In the genomic region with DNA sequence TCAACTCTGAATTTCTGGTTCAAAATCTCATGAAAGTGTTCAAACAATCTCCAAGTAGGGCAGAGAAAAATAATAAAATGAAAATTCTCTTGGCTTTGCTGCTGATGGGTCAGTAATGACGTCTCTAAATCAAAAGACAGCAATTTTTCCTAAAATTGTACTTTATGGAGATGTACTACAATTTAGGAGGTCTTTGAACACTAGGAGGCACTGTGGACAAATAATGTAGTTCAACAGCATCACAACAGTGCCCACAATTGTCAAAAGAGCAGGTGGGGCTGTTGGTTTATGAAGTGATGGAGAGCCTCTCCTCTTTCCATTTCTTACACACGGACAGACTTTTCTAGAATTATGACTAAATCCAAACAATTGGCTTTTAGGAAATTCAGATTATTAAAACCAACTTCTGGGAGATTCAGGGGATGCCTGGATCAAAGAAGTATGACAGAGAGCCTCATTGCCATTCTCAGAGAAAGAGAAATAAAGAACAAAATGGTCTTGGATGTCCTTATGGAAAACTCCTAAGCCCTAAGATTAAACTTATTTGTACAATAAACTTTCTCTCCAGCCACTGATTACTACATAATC, we compare ENCODE assay signal across 8 cellular contexts. TPM values are rescaled to one million over a fixed set of nuclear protein-coding genes. Genes with fewer than 3 reads are reported as not detected.
DNase-seq lines count a peak whose midpoint lies in the region; ATAC-seq and TF ChIP-seq lines count a peak whose summit lies in the region.

No MANE protein-coding gene starts in this region.

- CTCF ChIA-PET in HEK293T (lab: Yijun Ruan, JAX): no interaction called here
- CTCF ChIA-PET in activated naive CD4-positive, alpha-beta T cell treated with anti-CD3 and anti-CD28 coated beads, Interleukin-2, amount 10 ng/mL, durations not matched to agents 7 days and 5 days (lab: Charles Lee): interaction anchor here (0.8 to 3.8 kb wide), 4 partner anchors 42 to 143 kb away, joined by 3 to 22 read pairs (median 4); no protein-coding TSS in a partner anchor

- H3K9me3 Mint-ChIP-seq in activated naive CD4-positive, alpha-beta T cell treated with anti-CD3 and anti-CD28 coated beads, Interleukin-2, amount 10 ng/mL, durations not matched to agents 7 days and 5 days: no peaks in the 10 kb centered on the region

- DNase-seq in DMS114 treated with DMSO at 0.1 percent for 48 hours (lab: John Stamatoyannopoulos, UW; ENCODE audit: unreplicated experiment) (peak; percentile 48), HEK293T (ENCODE audit: extremely low spot score) (peak; percentile 62), NCI-H510A treated with DMSO at 0.1 percent for 48 hours (lab: John Stamatoyannopoulos, UW) (peak; percentile 54), heart right ventricle (peak in 1 of 2 donors; percentile 72), retina (peak; percentile 50)
- DNase-seq in activated naive CD4-positive, alpha-beta T cell treated with anti-CD3 and anti-CD28 coated beads, Interleukin-2, amount 10 ng/mL, durations not matched to agents 7 days and 5 days: peak; percentile 46

- no peaks in the 10 kb centered on the region for H3K27me3 ChIP-seq in heart right ventricle

- no peak overlapping the region for H3K27ac Mint-ChIP-seq in activated naive CD4-positive, alpha-beta T cell treated with anti-CD3 and anti-CD28 coated beads, Interleukin-2, amount 10 ng/mL, durations not matched to agents 7 days and 5 days

- H3K4me3 Mint-ChIP-seq in activated naive CD4-positive, alpha-beta T cell treated with anti-CD3 and anti-CD28 coated beads, Interleukin-2, amount 10 ng/mL, durations not matched to agents 7 days and 5 days: no peak overlapping the region

- intact Hi-C loops in heart right ventricle (cut with DNase I): loop anchor here (1.0 to 10.0 kb wide), 9 partner anchors 41 to 216 kb away; a partner anchor contains a TSS

- no peaks in the 10 kb centered on the region for H3K27me3 Mint-ChIP-seq in activated naive CD4-positive, alpha-beta T cell treated with anti-CD3 and anti-CD28 coated beads, Interleukin-2, amount 10 ng/mL, durations not matched to agents 7 days and 5 days

- POLR2A ChIA-PET in HEK293T (lab: Yijun Ruan, JAX): no interaction called here

- H3K36me3 ChIP-seq in heart right ventricle: peaks cover 0 to 100% (median 84%) of the 10 kb centered on the region in 9 donors

- H3K27ac ChIP-seq in heart right ventricle: peak overlapping the region in 2 of 10 donors; percentile 3 to 41

- WGBS in heart right ventricle, 2 donors: 13 to 15% methylated on average over 2 of the region's 2 CpGs

- no peaks in the 10 kb centered on the region for H3K9me3 ChIP-seq in heart right ventricle

- peak in 7 of 8 donors; percentile 76 to 91 (median 85) for ATAC-seq in heart right ventricle
- no peak for ATAC-seq in HG03095 (IDR thresholded peaks at IDR 0.05; ENCODE audit: unreplicated experiment)
- ATAC-seq in GM21717 (IDR thresholded peaks at IDR 0.05; ENCODE audit: unreplicated experiment): no peak

- peaks cover 0 to 6% (median 0%) of the 10 kb centered on the region in 9 donors for H3K4me1 ChIP-seq in heart right ventricle

- TF ChIP-seq CTCF in heart right ventricle (IDR thresholded peaks at IDR 0.05): peak; percentile 33 to 84 (median 71)

- no peak overlapping the region for H3K4me3 ChIP-seq in heart right ventricle

- H3K36me3 Mint-ChIP-seq in activated naive CD4-positive, alpha-beta T cell treated with anti-CD3 and anti-CD28 coated beads, Interleukin-2, amount 10 ng/mL, durations not matched to agents 7 days and 5 days: peaks cover 57% of the 10 kb centered on the region

- peaks cover 2% of the 10 kb centered on the region for H3K4me1 Mint-ChIP-seq in activated naive CD4-positive, alpha-beta T cell treated with anti-CD3 and anti-CD28 coated beads, Interleukin-2, amount 10 ng/mL, durations not matched to agents 7 days and 5 days

TF ChIP-seq in HEK293T, 16 proteins besides CTCF, POLR2A, EP300 and RAD21:
- no peak for TF ChIP-seq FOXM1 (IDR thresholded peaks at IDR 0.05; ENCODE audit: borderline replicate concordance)
- TF ChIP-seq NFRKB (IDR thresholded peaks at IDR 0.05): no peak
- TF ChIP-seq ELF4 (IDR thresholded peaks at IDR 0.05): no peak
- no peak for TF ChIP-seq L3MBTL2 (conservative IDR thresholded peaks at IDR 0.05)
- TF ChIP-seq BHLHE40 (IDR thresholded peaks at IDR 0.05; ENCODE audit: borderline replicate concordance): no peak
- TF ChIP-seq ZNF384 (IDR thresholded peaks at IDR 0.05): no peak
- TF ChIP-seq SUZ12 (IDR thresholded peaks at IDR 0.05): no peak
- TF ChIP-seq FOXA1 (IDR thresholded peaks at IDR 0.05): no peak
- no peak for TF ChIP-seq TARDBP (IDR thresholded peaks at IDR 0.05)
- TF ChIP-seq ARNT (IDR thresholded peaks at IDR 0.05): no peak
- no peak for TF ChIP-seq FOXK2 (IDR thresholded peaks at IDR 0.05)
- TF ChIP-seq LEF1 (IDR thresholded peaks at IDR 0.05; ENCODE audit: borderline replicate concordance): no peak
- TF ChIP-seq CTBP1 (IDR thresholded peaks at IDR 0.05; ENCODE audit: borderline replicate concordance): no peak
- TF ChIP-seq, protein P1, sequence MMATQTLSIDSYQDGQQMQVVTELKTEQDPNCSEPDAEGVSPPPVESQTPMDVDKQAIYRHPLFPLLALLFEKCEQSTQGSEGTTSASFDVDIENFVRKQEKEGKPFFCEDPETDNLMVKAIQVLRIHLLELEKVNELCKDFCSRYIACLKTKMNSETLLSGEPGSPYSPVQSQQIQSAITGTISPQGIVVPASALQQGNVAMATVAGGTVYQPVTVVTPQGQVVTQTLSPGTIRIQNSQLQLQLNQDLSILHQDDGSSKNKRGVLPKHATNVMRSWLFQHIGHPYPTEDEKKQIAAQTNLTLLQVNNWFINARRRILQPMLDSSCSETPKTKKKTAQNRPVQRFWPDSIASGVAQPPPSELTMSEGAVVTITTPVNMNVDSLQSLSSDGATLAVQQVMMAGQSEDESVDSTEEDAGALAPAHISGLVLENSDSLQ (IDR thresholded peaks at IDR 0.05): no peak
- no peak for TF ChIP-seq HDGF (IDR thresholded peaks at IDR 0.05; ENCODE audit: borderline replicate concordance)
- TF ChIP-seq SP1 (IDR thresholded peaks at IDR 0.05): no peak

RNA-seq across cellular contexts. Expression of a gene that starts 23.8 kb away (rescaled TPM):
- 10 to 100 TPM; 31.7 to 50.5 (median 46.3) TPM for total RNA-seq in heart right ventricle
- 10 to 100 TPM; 16.0 to 33.8 TPM for polyA plus RNA-seq in heart right ventricle

RNA-seq across cellular contexts. Expression of a gene that starts 38.8 kb away (rescaled TPM):
- total RNA-seq in heart right ventricle: 10 to 100 TPM in 2 of 10 donors, 1 to 10 TPM in 8; 2.2 to 28.3 (median 3.5) TPM
- polyA plus RNA-seq in heart right ventricle: 1 to 10 TPM; 2.3 to 9.6 TPM

RNA-seq across cellular contexts. Expression of a gene that starts 39.4 kb away (rescaled TPM):
- total RNA-seq in heart right ventricle: 1 to 10 TPM; 1.0 to 4.8 (median 1.7) TPM
- polyA plus RNA-seq in heart right ventricle: 1 to 10 TPM; 1.5 to 3.8 TPM

RNA-seq across cellular contexts. Expression of a gene that starts 39.9 kb away (rescaled TPM):
- 10 to 100 TPM; 32.1 to 54.8 (median 38.2) TPM for total RNA-seq in heart right ventricle
- 100 to 1,000 TPM in 1 of 2 donors, 10 to 100 TPM in 1; 46.4 to 105 TPM for polyA plus RNA-seq in heart right ventricle

RNA-seq across cellular contexts. Expression of a gene that starts 44.3 kb away (rescaled TPM):
- 10 to 100 TPM; 12.8 to 34.8 (median 22.0) TPM for total RNA-seq in heart right ventricle
- 10 to 100 TPM; 23.6 to 42.1 TPM for polyA plus RNA-seq in heart right ventricle

Comparison
In these comparisons a context has a peak if more than half of its experiments do, and no peak if none do; other contexts are left out.
1. ATAC-seq: peak in heart right ventricle (7 of 8); none in HG03095 (single experiment) and GM21717 (single experiment).